ENCODE assay signal across 27 cellular contexts in the genomic region with DNA sequence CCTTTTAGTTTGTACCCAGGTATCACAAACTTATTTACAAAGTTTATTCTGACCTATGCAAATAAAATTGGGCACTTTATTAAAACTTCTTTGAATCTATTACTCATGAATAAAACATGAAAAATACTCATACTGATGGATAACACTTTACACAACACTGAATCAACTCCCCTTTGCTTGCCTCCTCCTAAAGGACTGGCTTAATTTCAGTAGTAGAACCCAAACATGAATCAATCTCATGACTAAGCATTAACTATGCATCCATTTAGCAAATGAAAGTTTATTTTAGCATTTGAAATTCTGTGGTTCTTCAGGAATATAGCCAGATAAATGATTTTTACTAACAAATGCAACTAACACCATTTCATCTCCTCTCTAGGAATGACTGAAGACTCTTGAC. TPM values are rescaled to one million over a fixed set of nuclear protein-coding genes. Genes with fewer than 3 reads are reported as not detected.
DNase-seq lines count a peak whose midpoint lies in the region; ATAC-seq and TF ChIP-seq lines count a peak whose summit lies in the region.
"Had no signal": no experiment of that assay in that cellular context is flagged by ENCODE, and none has a peak within 500 bp of the region (broad histone marks: within the 10 kb centered on the region; RNA-seq: fewer than 3 reads in every experiment).

No MANE protein-coding gene starts in this region.

- peaks cover 9% of the 10 kb centered on the region for H4K20me1 ChIP-seq in osteoblast (ENCODE audit: insufficient read depth, low read length)

- H2AFZ ChIP-seq in osteoblast (ENCODE audit: low read length) = no peak overlapping the region

- peak overlapping the region; percentile 69 for H3K4me2 ChIP-seq in osteoblast (ENCODE audit: insufficient read depth, low read length)

- H3K9me3 ChIP-seq in osteoblast (ENCODE audit: low read depth, low read length) = no peaks in the 10 kb centered on the region
- H3K9me3 ChIP-seq in A673 (ENCODE audit: low read depth, low read length, poor library complexity, severe bottlenecking) = no peaks in the 10 kb centered on the region
- H3K9me3 ChIP-seq: gastroesophageal sphincter had no signal

- CTCF ChIA-PET in A673 (lab: Charles Lee) = no interaction called here

- peaks cover 9% of the 10 kb centered on the region for H3K4me1 ChIP-seq in osteoblast (ENCODE audit: insufficient read depth, low read length)
- H3K4me1 ChIP-seq in A673 (ENCODE audit: insufficient read depth, low read length, poor library complexity, severe bottlenecking) = no peaks in the 10 kb centered on the region
- H3K4me1 ChIP-seq: gastroesophageal sphincter, tibial nerve had no signal

- no peak for ATAC-seq in HG03159 (IDR thresholded peaks at IDR 0.05; ENCODE audit: unreplicated experiment)
- ATAC-seq: activated naive CD8-positive, alpha-beta T cell treated with anti-CD3 and anti-CD28 coated beads, Interleukin-2, amount 50 U/mL, for 24 hours; gastroesophageal sphincter had no signal

- H3K4me3 ChIP-seq in epithelial cell of esophagus (ENCODE audit: low read length) (no peak overlapping the region), osteoblast (ENCODE audit: insufficient read depth, low read length) (peak overlapping the region; percentile 46), A673 (ENCODE audit: low read depth, low read length, poor library complexity, severe bottlenecking) (no peak overlapping the region)
- H3K4me3 ChIP-seq: dorsolateral prefrontal cortex, gastroesophageal sphincter, SK-N-MC, tibial nerve had no signal

- POLR2A ChIA-PET in A673 (lab: Charles Lee; ENCODE audit: low non-redundant PET) = interaction anchor here (0.6 kb wide), 1 partner anchor 32 kb away, joined by 8 read pairs; a partner anchor contains a TSS

- no peaks in the 10 kb centered on the region for H3K27me3 ChIP-seq in osteoblast (ENCODE audit: insufficient read depth, low read length)
- no peaks in the 10 kb centered on the region for H3K27me3 ChIP-seq in A673 (replicated peaks; ENCODE audit: insufficient read depth, low read depth, low read length, poor library complexity)
- H3K27me3 ChIP-seq: dorsolateral prefrontal cortex, gastroesophageal sphincter, tibial nerve had no signal

- BruUV-seq in A673 (replicated peaks; lab: Mats Ljungman, UMichigan) = no TSS peak

- H3K36me3 ChIP-seq in osteoblast (ENCODE audit: insufficient read depth, low read length) = no peaks in the 10 kb centered on the region
- H3K36me3 ChIP-seq in A673 (ENCODE audit: insufficient read depth, low read length, poor library complexity, severe bottlenecking) = no peaks in the 10 kb centered on the region
- H3K36me3 ChIP-seq: gastroesophageal sphincter, WERI-Rb-1 had no signal

- peak overlapping the region; percentile 32 for H3K27ac ChIP-seq in osteoblast (ENCODE audit: low read depth, low read length)
- H3K27ac ChIP-seq in A673 (ENCODE audit: low read depth, low read length, poor library complexity, severe bottlenecking) = no peak overlapping the region
- H3K27ac ChIP-seq: dorsolateral prefrontal cortex, gastroesophageal sphincter, RWPE1, SK-N-MC, tibial nerve, WERI-Rb-1 had no signal

- H3K79me2 ChIP-seq in osteoblast (ENCODE audit: insufficient read depth, low read length) = peaks cover 53% of the 10 kb centered on the region

- peak; percentile 57 for DNase-seq in EH (ENCODE audit: low read depth)
- peak; percentile 48 for DNase-seq in LHCN-M2 (ENCODE audit: low read depth)
- peak; percentile 18 for DNase-seq in epithelial cell of esophagus (ENCODE audit: low read depth)
- DNase-seq in osteoblast (ENCODE audit: insufficient read length, low spot score, missing footprints) = peak; percentile 64
- no peak for DNase-seq in A673 (ENCODE audit: low spot score)
- no peak for DNase-seq in GF-D8 (lab: John Stamatoyannopoulos, UW)
- no peak for DNase-seq in iPS-NIHi7 (ENCODE audit: extremely low spot score)
- DNase-seq: activated CD4-positive, alpha-beta T cell treated with anti-CD3 and anti-CD28 coated beads, Interleukin-2, amount 50 U/mL, for 1 hour; activated CD8-positive, alpha-beta memory T cell treated with anti-CD3 and anti-CD28 coated beads, Interleukin-2, amount 50 U/mL, for 48 hours; activated effector memory CD4-positive, alpha-beta T cell treated with Interleukin-2 at 50 U/mL for 16 hours; activated naive CD8-positive, alpha-beta T cell treated with anti-CD3 and anti-CD28 coated beads, Interleukin-2, amount 50 U/mL, for 24 hours; C1 segment of cervical spinal cord; central memory CD4-positive, alpha-beta T cell; dorsolateral prefrontal cortex; KBM-7; mesenchymal stem cell; NCI-H1694; NCI-H2171 treated with DMSO at 0.1 percent for 48 hours; NCI-H526 treated with DMSO at 0.1 percent for 48 hours; stimulated activated CD4-positive, alpha-beta T cell treated with anti-CD3 and anti-CD28 coated beads, Interleukin-4, amount 100 ng/mL, for 4 hours; T-helper 2 cell; WERI-Rb-1 had no signal

- no peak for TF ChIP-seq CTCF in epithelial cell of esophagus (IDR thresholded peaks at IDR 0.05; ENCODE audit: insufficient read depth, low read depth, low read length, missing control alignments)
- TF ChIP-seq CTCF in osteoblast (IDR thresholded peaks at IDR 0.05; ENCODE audit: extremely low read depth, low read depth, low read length) = no peak
- no peak for TF ChIP-seq CTCF in A673 (conservative IDR thresholded peaks at IDR 0.05; ENCODE audit: low read depth, low read length)

- intact Hi-C loops in A673 (cut with micrococcal nuclease; ENCODE audit: unreplicated experiment) = no loop called here

RNA-seq across cellular contexts. Expression of a gene that starts 32.4 kb away (rescaled TPM):
- total RNA-seq in LHCN-M2 (2014; rRNA removed) (7.0 and 9.0 TPM in 2 replicates), osteoblast (18.8 and 25.6 TPM in 2 replicates), A673 (2021) (7.2 and 7.6 TPM in 2 replicates)
- polyA plus RNA-seq in LHCN-M2 (2012) = 4.1 TPM

Comparison
In these comparisons a context has a peak if more than half of its experiments do, and no peak if none do; other contexts are left out.
1. DNase-seq: peak in EH (single experiment), LHCN-M2 (single experiment), epithelial cell of esophagus (single experiment) and osteoblast (single experiment); none in A673 (single experiment), GF-D8 (single experiment) and iPS-NIHi7 (single experiment).